In genomic region chr12:120262852-120263724, GRCh38 we compare ENCODE assay signal across 2 cellular contexts.
TF ChIP-seq lines count a peak whose summit lies in the region.

No MANE protein-coding gene starts in this region.

TF ChIP-seq in IMR-90, 13 proteins besides CTCF, POLR2A, EP300 and RAD21:
- TF ChIP-seq ELK1 (IDR thresholded peaks at IDR 0.05; ENCODE audit: borderline replicate concordance, low read depth, low read length) (no peak), FOS (IDR thresholded peaks at IDR 0.05; ENCODE audit: low read depth, low read length) (no peak), RFX5 (IDR thresholded peaks at IDR 0.05; ENCODE audit: low read depth, low read length) (no peak), MXI1 (IDR thresholded peaks at IDR 0.05; ENCODE audit: borderline replicate concordance, low read depth, low read length) (peak; percentile 33; the same call in 1 of the 2 replicates)

TF ChIP-seq in K562, 482 proteins besides CTCF, POLR2A, EP300 and RAD21:
- TF ChIP-seq, protein P1, sequence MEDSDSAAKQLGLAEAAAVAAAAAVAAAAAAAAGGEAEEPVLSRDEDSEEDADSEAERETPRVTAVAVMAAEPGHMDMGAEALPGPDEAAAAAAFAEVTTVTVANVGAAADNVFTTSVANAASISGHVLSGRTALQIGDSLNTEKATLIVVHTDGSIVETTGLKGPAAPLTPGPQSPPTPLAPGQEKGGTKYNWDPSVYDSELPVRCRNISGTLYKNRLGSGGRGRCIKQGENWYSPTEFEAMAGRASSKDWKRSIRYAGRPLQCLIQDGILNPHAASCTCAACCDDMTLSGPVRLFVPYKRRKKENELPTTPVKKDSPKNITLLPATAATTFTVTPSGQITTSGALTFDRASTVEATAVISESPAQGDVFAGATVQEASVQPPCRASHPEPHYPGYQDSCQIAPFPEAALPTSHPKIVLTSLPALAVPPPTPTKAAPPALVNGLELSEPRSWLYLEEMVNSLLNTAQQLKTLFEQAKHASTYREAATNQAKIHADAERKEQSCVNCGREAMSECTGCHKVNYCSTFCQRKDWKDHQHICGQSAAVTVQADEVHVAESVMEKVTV (CRISPR knock-in tag; IDR thresholded peaks at IDR 0.05): no peak
- 0 out of 2 replicates have a peak, but pooled peaks have one; percentile 23 for TF ChIP-seq RBFOX2 (IDR thresholded peaks at IDR 0.05; ENCODE audit: low read depth, low read length)
- TF ChIP-seq PKNOX1 (IDR thresholded peaks at IDR 0.05): no peak
- no peak for TF ChIP-seq DPF2 (IDR thresholded peaks at IDR 0.05)
- no peak for TF ChIP-seq ARID2 (IDR thresholded peaks at IDR 0.05)
- TF ChIP-seq SPI1 (IDR thresholded peaks at IDR 0.05; ENCODE audit: borderline replicate concordance, low read depth, low read length): 0 out of 2 replicates have a peak, but pooled peaks have one; percentile 7
- no peak for TF ChIP-seq NFRKB (IDR thresholded peaks at IDR 0.05; ENCODE audit: low read depth)
- peak; percentile 76 for TF ChIP-seq DACH1 (IDR thresholded peaks at IDR 0.05; ENCODE audit: partially characterized antibody)
- no peak for TF ChIP-seq ZNF780A (CRISPR knock-in tag; IDR thresholded peaks at IDR 0.05)
- no peak for TF ChIP-seq U2AF2 (optimal IDR thresholded peaks at IDR 0.05; ENCODE audit: low read depth, low read length)
- no peak for TF ChIP-seq ZNF324 (CRISPR knock-in tag; IDR thresholded peaks at IDR 0.05)
- TF ChIP-seq ELK1 (CRISPR knock-in tag; IDR thresholded peaks at IDR 0.05): no peak
- TF ChIP-seq, protein P2, sequence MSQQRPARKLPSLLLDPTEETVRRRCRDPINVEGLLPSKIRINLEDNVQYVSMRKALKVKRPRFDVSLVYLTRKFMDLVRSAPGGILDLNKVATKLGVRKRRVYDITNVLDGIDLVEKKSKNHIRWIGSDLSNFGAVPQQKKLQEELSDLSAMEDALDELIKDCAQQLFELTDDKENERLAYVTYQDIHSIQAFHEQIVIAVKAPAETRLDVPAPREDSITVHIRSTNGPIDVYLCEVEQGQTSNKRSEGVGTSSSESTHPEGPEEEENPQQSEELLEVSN (IDR thresholded peaks at IDR 0.05; ENCODE audit: borderline replicate concordance in 1 of 2, extremely low read depth in 1 of 2, insufficient read depth in 1 of 2, insufficient read length in 1 of 2, low read depth in 1 of 2, low read length in 1 of 2, poor library complexity in 1 of 2, severe bottlenecking in 1 of 2): no peak
- no peak for TF ChIP-seq CREB3 (tag; conservative IDR thresholded peaks at IDR 0.05; ENCODE audit: low read depth)
- TF ChIP-seq, protein P3, sequence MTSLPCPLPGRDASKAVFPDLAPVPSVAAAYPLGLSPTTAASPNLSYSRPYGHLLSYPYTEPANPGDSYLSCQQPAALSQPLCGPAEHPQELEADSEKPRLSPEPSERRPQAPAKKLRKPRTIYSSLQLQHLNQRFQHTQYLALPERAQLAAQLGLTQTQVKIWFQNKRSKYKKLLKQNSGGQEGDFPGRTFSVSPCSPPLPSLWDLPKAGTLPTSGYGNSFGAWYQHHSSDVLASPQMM (CRISPR knock-in tag; IDR thresholded peaks at IDR 0.05): no peak
- TF ChIP-seq, protein P4, sequence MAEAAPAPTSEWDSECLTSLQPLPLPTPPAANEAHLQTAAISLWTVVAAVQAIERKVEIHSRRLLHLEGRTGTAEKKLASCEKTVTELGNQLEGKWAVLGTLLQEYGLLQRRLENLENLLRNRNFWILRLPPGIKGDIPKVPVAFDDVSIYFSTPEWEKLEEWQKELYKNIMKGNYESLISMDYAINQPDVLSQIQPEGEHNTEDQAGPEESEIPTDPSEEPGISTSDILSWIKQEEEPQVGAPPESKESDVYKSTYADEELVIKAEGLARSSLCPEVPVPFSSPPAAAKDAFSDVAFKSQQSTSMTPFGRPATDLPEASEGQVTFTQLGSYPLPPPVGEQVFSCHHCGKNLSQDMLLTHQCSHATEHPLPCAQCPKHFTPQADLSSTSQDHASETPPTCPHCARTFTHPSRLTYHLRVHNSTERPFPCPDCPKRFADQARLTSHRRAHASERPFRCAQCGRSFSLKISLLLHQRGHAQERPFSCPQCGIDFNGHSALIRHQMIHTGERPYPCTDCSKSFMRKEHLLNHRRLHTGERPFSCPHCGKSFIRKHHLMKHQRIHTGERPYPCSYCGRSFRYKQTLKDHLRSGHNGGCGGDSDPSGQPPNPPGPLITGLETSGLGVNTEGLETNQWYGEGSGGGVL (CRISPR knock-in tag; IDR thresholded peaks at IDR 0.05): no peak
- TF ChIP-seq TFAP4 (CRISPR knock-in tag; IDR thresholded peaks at IDR 0.05; ENCODE audit: borderline replicate concordance): peak; percentile 76
- TF ChIP-seq ELF4 (CRISPR knock-in tag; IDR thresholded peaks at IDR 0.05): no peak
- TF ChIP-seq ZNF644 (tag; IDR thresholded peaks at IDR 0.05; ENCODE audit: low read depth): no peak
